ENCODE assay signal across 22 cellular contexts in genomic region chr17:73630957-73631595, GRCh38. TPM values are rescaled to one million over a fixed set of nuclear protein-coding genes. Genes with fewer than 3 reads are reported as not detected.
"Had no signal": no experiment of that assay in that cellular context is flagged by ENCODE, and none has a peak within 500 bp of the region (broad histone marks: within the 10 kb centered on the region; RNA-seq: fewer than 3 reads in every experiment).

No MANE protein-coding gene starts in this region.

- H3K36me3 ChIP-seq: brain microvascular endothelial cell, left ventricle myocardium inferior, neutrophil, thyroid gland, uterus had no signal

- ATAC-seq: activated CD4-positive, CD25-positive, alpha-beta regulatory T cell treated with anti-CD3 and anti-CD28 coated beads, Interleukin-2, amount 50 U/mL, for 24 hours; activated CD8-positive, alpha-beta memory T cell treated with anti-CD3 and anti-CD28 coated beads, Interleukin-2, amount 10 ng/mL, durations not matched to agents 7 days and 5 days; activated CD8-positive, alpha-beta T cell treated with anti-CD3 and anti-CD28 coated beads for 36 hours; esophagus mucosa; naive thymus-derived CD4-positive, alpha-beta T cell had no signal

- H3K4me1 ChIP-seq: left ventricle myocardium inferior, parathyroid adenoma, uterus had no signal

- H3K27ac ChIP-seq: brain microvascular endothelial cell, hepatocyte, left ventricle myocardium inferior, neutrophil, parathyroid adenoma, thyroid gland, uterus, VCaP had no signal

- DNase-seq: activated CD4-positive, alpha-beta T cell treated with anti-CD3 and anti-CD28 coated beads, Interleukin-2, amount 10 ng/mL, durations not matched to agents 7 days and 5 days; activated CD8-positive, alpha-beta memory T cell treated with anti-CD3 and anti-CD28 coated beads, Interleukin-2, amount 10 ng/mL, durations not matched to agents 7 days and 5 days; activated CD8-positive, alpha-beta T cell treated with anti-CD3 and anti-CD28 coated beads for 36 hours; activated gamma-delta T cell; activated naive CD4-positive, alpha-beta T cell treated with anti-CD3 and anti-CD28 coated beads, Interleukin-2, amount 50 U/mL, for 16 hours; brain microvascular endothelial cell; dermis blood vessel endothelial cell; effector CD8-positive, alpha-beta T cell; immature natural killer cell; left ventricle myocardium inferior; naive thymus-derived CD4-positive, alpha-beta T cell; stimulated activated CD4-positive, alpha-beta T cell treated with anti-CD3 and anti-CD28 coated beads, Interleukin-4, amount 100 ng/mL, for 1 hour; stimulated activated naive CD4-positive, alpha-beta T cell treated with Interleukin-2 at 50 U/mL for 16 hours; thyroid gland; uterus had no signal

- H3K9ac ChIP-seq: parathyroid adenoma had no signal

- H3K4me3 ChIP-seq: hepatocyte, left ventricle myocardium inferior, thyroid gland, uterus had no signal

- H2AFZ ChIP-seq: hepatocyte, parathyroid adenoma had no signal

- H3K9me3 ChIP-seq: left ventricle myocardium inferior, neutrophil, thyroid gland, uterus had no signal

- H3K79me2 ChIP-seq: hepatocyte, parathyroid adenoma had no signal

- H3K27me3 ChIP-seq: brain microvascular endothelial cell, hepatocyte, neutrophil, thyroid gland, uterus had no signal

- H3K4me2 ChIP-seq: hepatocyte had no signal

RNA-seq across cellular contexts. Expression of gene SDK2, which starts 13.2 kb away (rescaled TPM):
- total RNA-seq: dermis blood vessel endothelial cell, lung microvascular endothelial cell had no signal
- polyA plus RNA-seq: immature natural killer cell had no signal
